25 cellular contexts compared by ENCODE assay signal in the genomic region with DNA sequence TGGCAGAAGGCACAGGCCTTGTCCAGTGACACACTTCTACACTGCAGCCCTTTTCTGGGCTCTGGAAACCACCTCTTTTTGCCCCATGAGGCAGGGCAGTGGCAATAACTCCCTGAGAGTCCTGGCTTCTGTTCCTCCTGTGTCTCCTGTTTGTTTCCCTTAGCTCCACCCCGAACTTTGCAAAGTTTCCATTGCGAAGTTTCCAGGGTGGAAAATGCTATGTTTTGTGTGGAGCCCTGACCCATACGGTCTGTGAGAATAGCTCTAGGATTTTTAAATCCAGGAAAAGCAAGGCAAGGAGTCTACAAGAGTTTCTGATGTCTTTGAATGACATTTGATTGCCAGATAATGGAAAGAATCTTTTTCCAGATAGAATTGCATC.
DNase-seq lines count a peak whose midpoint lies in the region; ATAC-seq, FAIRE-seq and TF ChIP-seq lines count a peak whose summit lies in the region.
"Had no signal": no experiment of that assay in that cellular context is flagged by ENCODE, and none has a peak within 500 bp of the region (broad histone marks: within the 10 kb centered on the region; RNA-seq: fewer than 3 reads in every experiment).

No MANE protein-coding gene starts in this region.

- peaks cover 2% of the 10 kb centered on the region for H3K79me1 ChIP-seq in trophoblast cell (ENCODE audit: low read length)

- H3K27me3 Mint-ChIP-seq in Calu3 (ENCODE audit: unreplicated experiment): no peaks in the 10 kb centered on the region

- H3K27me3 ChIP-seq in PC-3 (ENCODE audit: low read length) (no peaks in the 10 kb centered on the region), trophoblast cell (ENCODE audit: insufficient read depth, low read length) (no peaks in the 10 kb centered on the region), H7 (ENCODE audit: control insufficient read depth, insufficient read depth, low read length) (no peaks in the 10 kb centered on the region), small intestine (ENCODE audit: control insufficient read depth in 2 of 2, insufficient read depth in 2 of 2, low read length in 2 of 2) (no peaks in the 10 kb centered on the region)

- H3F3A ChIP-seq in PC-3 (ENCODE audit: low read length, unreplicated experiment): no peaks in the 10 kb centered on the region

- no peak overlapping the region for H3K14ac ChIP-seq in trophoblast cell (ENCODE audit: low read length)

- peak overlapping the region; percentile 79 for H2BK120ac ChIP-seq in trophoblast cell (ENCODE audit: insufficient read depth, low read length, poor library complexity)

- no CpG with 5 or more reads among the region's 3 CpGs for WGBS in trophoblast cell (ENCODE audit: extremely low coverage, insufficient coverage, insufficient read length)
- 83 to 96% (median 86%) methylated on average over 3 of the region's 3 CpGs for WGBS in small intestine, 3 donors

- H4K20me1 ChIP-seq in PC-3 (ENCODE audit: low read length): no peaks in the 10 kb centered on the region

- H3K4me2 ChIP-seq in PC-3 (ENCODE audit: low read length): no peak overlapping the region
- H3K4me2 ChIP-seq in trophoblast cell (ENCODE audit: low read length): no peak overlapping the region
- H3K4me2 ChIP-seq: KMS-11 had no signal

- no peaks in the 10 kb centered on the region for H3K9me2 ChIP-seq in PC-3 (replicated peaks; ENCODE audit: low read length)

- peak; percentile 32 for DNase-seq in Calu3
- no peak for DNase-seq in PC-3
- no peak for DNase-seq in epithelial cell of prostate (ENCODE audit: low read depth, low spot score)
- no peak for DNase-seq in trophoblast cell
- no peak for DNase-seq in H7
- DNase-seq in NCI-H146 (lab: John Stamatoyannopoulos, UW): no peak
- DNase-seq in small intestine: no peak
- no peak for DNase-seq in GM03348 (ENCODE audit: low spot score)
- DNase-seq: EL, GF-D8, NCI-H1105, NCI-H1694, NCI-H2081, NCI-H2171, NCI-H345, NCI-H524 treated with DMSO at 0.1 percent for 48 hours, NCI-H82, SHP77 treated with DMSO at 0.1 percent for 48 hours had no signal

- CTCF ChIA-PET in Calu3 (lab: Charles Lee): interaction anchor here (0.9 to 1.6 kb wide), 4 partner anchors 30 to 47 kb away, joined by 4 to 6 read pairs (median 5); no protein-coding TSS in a partner anchor
- CTCF ChIA-PET in PC-3 (lab: Charles Lee): no interaction called here

- peaks cover 59% of the 10 kb centered on the region for H3K4me1 Mint-ChIP-seq in Calu3 (ENCODE audit: low read depth, unreplicated experiment)
- H3K4me1 Mint-ChIP-seq: B cell, CD14-positive monocyte had no signal

- no peak for TF ChIP-seq CTCF in Calu3 (IDR thresholded peaks at IDR 0.05; ENCODE audit: unreplicated experiment)
- TF ChIP-seq CTCF in PC-3 (conservative IDR thresholded peaks at IDR 0.05; ENCODE audit: low read depth, low read length): no peak

- no peak overlapping the region for H4K12ac ChIP-seq in trophoblast cell (ENCODE audit: low read depth, low read length)

- peak overlapping the region; percentile 34 for H4K8ac ChIP-seq in trophoblast cell (ENCODE audit: low read depth, low read length)

- no peak overlapping the region for H3K23ac ChIP-seq in trophoblast cell (ENCODE audit: low read length)

- no peaks in the 10 kb centered on the region for H3K9me3 Mint-ChIP-seq in Calu3 (ENCODE audit: low read depth, unreplicated experiment)

- no peak for FAIRE-seq in small intestine (lab: Jason Lieb, UNC)
- FAIRE-seq: A204.1 had no signal

- H3K9ac ChIP-seq in PC-3 (ENCODE audit: low read length) (no peak overlapping the region), trophoblast cell (ENCODE audit: low read length) (no peak overlapping the region)
- H3K9ac ChIP-seq: KMS-11 had no signal

- no peak overlapping the region for H2BK5ac ChIP-seq in trophoblast cell (ENCODE audit: low read depth, low read length, poor library complexity)

- H3K79me2 ChIP-seq in PC-3 (ENCODE audit: low read length): no peaks in the 10 kb centered on the region
- H3K79me2 ChIP-seq in trophoblast cell (ENCODE audit: control insufficient read depth, insufficient read depth, low read length, poor library complexity): no peaks in the 10 kb centered on the region

- peak overlapping the region; percentile 61 for H3K4me3 Mint-ChIP-seq in Calu3 (ENCODE audit: low read depth, unreplicated experiment)
- H3K4me3 Mint-ChIP-seq: B cell, CD14-positive monocyte had no signal

- H3K18ac ChIP-seq in trophoblast cell (ENCODE audit: low read length): no peak overlapping the region

- H3K27ac ChIP-seq in PC-3 (ENCODE audit: low read length): peak overlapping the region; percentile 12; the same call in 1 of the 2 replicates
- H3K27ac ChIP-seq in epithelial cell of prostate: peak overlapping the region; percentile 76
- H3K27ac ChIP-seq in trophoblast cell (ENCODE audit: low read depth, low read length): no peak overlapping the region
- H3K27ac ChIP-seq in small intestine (ENCODE audit: low read depth in 1 of 2, low read length in 1 of 2): no peak overlapping the region
- H3K27ac ChIP-seq: HL-60, KMS-11, SK-N-MC had no signal

- peak overlapping the region; percentile 19 for H2AK5ac ChIP-seq in trophoblast cell (ENCODE audit: low read length)

- no peak overlapping the region for H2AFZ ChIP-seq in PC-3 (ENCODE audit: low read length)
- no peak overlapping the region for H2AFZ ChIP-seq in trophoblast cell (ENCODE audit: insufficient read depth, low read length, poor library complexity)

- BruUV-seq in Calu3 (replicated peaks; lab: Mats Ljungman, UMichigan) (no TSS peak), PC-3 (replicated peaks; lab: Mats Ljungman, UMichigan) (no TSS peak)

- peaks cover 12% of the 10 kb centered on the region; the same call in 1 of the 2 replicates for H3K4me1 ChIP-seq in PC-3 (ENCODE audit: insufficient read depth, low read length)
- H3K4me1 ChIP-seq in trophoblast cell (ENCODE audit: control insufficient read depth in 1 of 2, insufficient read depth in 2 of 2, low read length in 2 of 2): peaks cover 6 to 7% of the 10 kb centered on the region in 2 experiments
- H3K4me1 ChIP-seq in small intestine (ENCODE audit: control insufficient read depth in 2 of 2, insufficient read depth in 1 of 2, low read depth in 1 of 2, low read length in 1 of 2): no peaks in the 10 kb centered on the region
- H3K4me1 ChIP-seq: HAP-1 had no signal

- H3K4ac ChIP-seq in trophoblast cell (ENCODE audit: low read depth, low read length): no peak overlapping the region

- peak overlapping the region; percentile 99 for H3K27ac Mint-ChIP-seq in Calu3 (ENCODE audit: unreplicated experiment)
- H3K27ac Mint-ChIP-seq: B cell, CD14-positive monocyte had no signal

- H3K36me3 ChIP-seq in PC-3 (ENCODE audit: low read depth, low read length) (no peaks in the 10 kb centered on the region; the same call in 1 of the 2 replicates), trophoblast cell (ENCODE audit: control insufficient read depth in 1 of 2, insufficient read depth in 2 of 2, low read length in 2 of 2) (no peaks in the 10 kb centered on the region), H7 (replicated peaks; ENCODE audit: control insufficient read depth, insufficient read depth, low read length) (no peaks in the 10 kb centered on the region), small intestine (ENCODE audit: control insufficient read depth in 2 of 2, insufficient read depth in 2 of 2, low read length in 2 of 2) (no peaks in the 10 kb centered on the region)
- H3K36me3 ChIP-seq: HAP-1 had no signal

- no peak overlapping the region for H3K4me3 ChIP-seq in PC-3 (ENCODE audit: low read length)
- no peak overlapping the region for H3K4me3 ChIP-seq in trophoblast cell (ENCODE audit: low read depth, low read length)
- no peak overlapping the region for H3K4me3 ChIP-seq in H7 (ENCODE audit: insufficient read depth, low read depth, low read length)
- no peak overlapping the region for H3K4me3 ChIP-seq in small intestine (ENCODE audit: low read depth in 1 of 2, low read length in 2 of 2)
- H3K4me3 ChIP-seq: HAP-1, SK-N-MC had no signal

- ATAC-seq in PC-3: no peak

- H2BK12ac ChIP-seq in trophoblast cell (ENCODE audit: low read length): peak overlapping the region; percentile 23

- POLR2A ChIA-PET in PC-3 (lab: Charles Lee; ENCODE audit: unreplicated experiment): no interaction called here

- intact Hi-C loops in Calu3 (cut with micrococcal nuclease; ENCODE audit: unreplicated experiment) (loop anchor here (2.0 kb wide), 2 partner anchors 29 to 57 kb away; no protein-coding TSS in a partner anchor), PC-3 (cut with micrococcal nuclease) (no loop called here)

- peaks cover 41% of the 10 kb centered on the region for H3K36me3 Mint-ChIP-seq in Calu3 (ENCODE audit: insufficient read depth, unreplicated experiment)
- H3K36me3 Mint-ChIP-seq: CD14-positive monocyte had no signal

- H3K9me3 ChIP-seq in PC-3 (ENCODE audit: low read length) (no peaks in the 10 kb centered on the region), trophoblast cell (ENCODE audit: insufficient read depth, low read depth, low read length) (peaks cover 2% of the 10 kb centered on the region), small intestine (ENCODE audit: control insufficient read depth, low read depth) (no peaks in the 10 kb centered on the region)
- H3K9me3 ChIP-seq: HAP-1 had no signal

- peak overlapping the region; percentile 57 for H4K91ac ChIP-seq in trophoblast cell (ENCODE audit: low read depth, low read length)

Comparison
In these comparisons a context has a peak if more than half of its experiments do, and no peak if none do; other contexts are left out.
1. H3K27ac ChIP-seq: peak in PC-3 (single experiment) and epithelial cell of prostate (single experiment); none in trophoblast cell (single experiment) and small intestine (0 of 2).